ENCODE assay signal across 16 cellular contexts in genomic region chr14:59283380-59283779, GRCh38.
DNase-seq lines count a peak whose midpoint lies in the region; ATAC-seq and TF ChIP-seq lines count a peak whose summit lies in the region.
"Had no signal": no experiment of that assay in that cellular context is flagged by ENCODE, and none has a peak within 500 bp of the region (broad histone marks: within the 10 kb centered on the region; RNA-seq: fewer than 3 reads in every experiment).

No MANE protein-coding gene starts in this region.

- POLR2A ChIA-PET in MCF 10A (lab: Yijun Ruan, JAX) = interaction anchor here (0.7 to 4.3 kb wide), 12 partner anchors 9 to 967 kb away, joined by 3 to 42 read pairs (median 4); partner anchors contain the start of genes DAAM1 and L3HYPDH
- POLR2A ChIA-PET in WTC11 (lab: Charles Lee) = no interaction called here

- H3K4me1 Mint-ChIP-seq in MCF 10A (ENCODE audit: insufficient read depth, unreplicated experiment) = peaks cover 41% of the 10 kb centered on the region
- H3K4me1 Mint-ChIP-seq in WTC11 = peaks cover 24% of the 10 kb centered on the region

- no peak for TF ChIP-seq CTCF in MCF 10A (IDR thresholded peaks at IDR 0.05; ENCODE audit: unreplicated experiment)
- TF ChIP-seq CTCF in breast epithelium (IDR thresholded peaks at IDR 0.05) = no peak
- no peak for TF ChIP-seq CTCF in WTC11 (IDR thresholded peaks at IDR 0.05)

- intact Hi-C loops in MCF 10A (cut with micrococcal nuclease) = loop anchor here (1.0 to 5.0 kb wide), 3 partner anchors 79 to 199 kb away; partner anchors contain the start of genes DAAM1, JKAMP and L3HYPDH
- intact Hi-C loops in breast epithelium (cut with DNase I; ENCODE audit: low total_unique reads) = no loop called here

- H3K9me3 Mint-ChIP-seq in MCF 10A (ENCODE audit: unreplicated experiment) = no peaks in the 10 kb centered on the region
- peaks cover 49% of the 10 kb centered on the region for H3K9me3 Mint-ChIP-seq in WTC11

- ATAC-seq in WTC11 = no peak
- ATAC-seq in HG03342 (IDR thresholded peaks at IDR 0.05; ENCODE audit: unreplicated experiment) = no peak
- ATAC-seq in HG03378 (IDR thresholded peaks at IDR 0.05; ENCODE audit: unreplicated experiment) = no peak

- CTCF ChIA-PET in MCF 10A (lab: Yijun Ruan, JAX) (no interaction called here), WTC11 (lab: Charles Lee) (no interaction called here)

- DNase-seq in MCF 10A (ENCODE audit: unreplicated experiment) (peak; percentile 84), breast epithelium (ENCODE audit: low spot score in 2 of 2) (no peak), WTC11 (ENCODE audit: low spot score) (no peak), iris pigment epithelial cell (ENCODE audit: low read depth) (peak; percentile 83), NCI-H2227 treated with DMSO at 0.1 percent for 48 hours (lab: John Stamatoyannopoulos, UW) (no peak), T-helper 1 cell (no peak)
- DNase-seq: activated CD8-positive, alpha-beta memory T cell treated with anti-CD3 and anti-CD28 coated beads for 24 hours; activated effector memory CD4-positive, alpha-beta T cell treated with Interleukin-2 at 50 U/mL for 16 hours; foreskin melanocyte; GF-D8; NCI-H524; stimulated activated CD4-positive, alpha-beta T cell treated with anti-CD3 and anti-CD28 coated beads, Interleukin-4, amount 100 ng/mL, for 1 hour; SW 1271; thyroid gland had no signal

- H3K36me3 Mint-ChIP-seq in MCF 10A (ENCODE audit: insufficient read depth, unreplicated experiment) (peaks cover 11% of the 10 kb centered on the region), WTC11 (peaks cover 38% of the 10 kb centered on the region)

- H3K27me3 ChIP-seq in breast epithelium = no peaks in the 10 kb centered on the region
- H3K27me3 ChIP-seq: thyroid gland had no signal

- peak overlapping the region; percentile 61 for H3K27ac Mint-ChIP-seq in MCF 10A (ENCODE audit: low read depth, unreplicated experiment)
- H3K27ac Mint-ChIP-seq in WTC11 = no peak overlapping the region

- H3K27me3 Mint-ChIP-seq in MCF 10A (ENCODE audit: insufficient read depth, unreplicated experiment) = no peaks in the 10 kb centered on the region
- H3K27me3 Mint-ChIP-seq in WTC11 (ENCODE audit: low read depth) = no peaks in the 10 kb centered on the region; the same call in 1 of the 2 replicates

- no TSS peak for BruUV-seq in MCF 10A (replicated peaks; lab: Mats Ljungman, UMichigan)

- H3K4me1 ChIP-seq in breast epithelium = no peaks in the 10 kb centered on the region
- H3K4me1 ChIP-seq: thyroid gland had no signal

- no peak overlapping the region for H3K4me3 Mint-ChIP-seq in MCF 10A (ENCODE audit: unreplicated experiment)
- H3K4me3 Mint-ChIP-seq in WTC11 = no peak overlapping the region

- H3K27ac ChIP-seq in breast epithelium = no peak overlapping the region
- H3K27ac ChIP-seq: thyroid gland had no signal

- no peak overlapping the region for H3K4me3 ChIP-seq in breast epithelium
- H3K4me3 ChIP-seq: thyroid gland had no signal

- H3K36me3 ChIP-seq in breast epithelium = no peaks in the 10 kb centered on the region
- H3K36me3 ChIP-seq: thyroid gland had no signal

- no peaks in the 10 kb centered on the region for H3K9me3 ChIP-seq in breast epithelium
- H3K9me3 ChIP-seq: thyroid gland had no signal

- TF ChIP-seq POLR2A in breast epithelium (IDR thresholded peaks at IDR 0.05) = no peak

TF ChIP-seq in WTC11, 78 proteins besides CTCF, POLR2A, EP300 and RAD21:
- TF ChIP-seq GABPB1 (CRISPR knock-in tag; IDR thresholded peaks at IDR 0.05) (peak; percentile 96), ARID4B (CRISPR knock-in tag; IDR thresholded peaks at IDR 0.05; ENCODE audit: borderline replicate concordance) (no peak), ESRRA (CRISPR knock-in tag; IDR thresholded peaks at IDR 0.05; ENCODE audit: borderline replicate concordance) (no peak)

Comparison
In these comparisons a context has a peak if more than half of its experiments do, and no peak if none do; other contexts are left out.
1. DNase-seq: peak in MCF 10A (single experiment) and iris pigment epithelial cell (single experiment); none in breast epithelium (0 of 2), WTC11 (single experiment), NCI-H2227 treated with DMSO at 0.1 percent for 48 hours (single experiment) and T-helper 1 cell (0 of 5).